23 cellular contexts compared by ENCODE assay signal in genomic region chr2:77479895-77480294, GRCh38. TPM values are rescaled to one million over a fixed set of nuclear protein-coding genes. Genes with fewer than 3 reads are reported as not detected.
A peak's percentile ranks its signal among the peaks of the same experiment; 100 is the strongest.
DNase-seq lines count a peak whose midpoint lies in the region; ATAC-seq, FAIRE-seq and TF ChIP-seq lines count a peak whose summit lies in the region.
"Had no signal": no experiment of that assay in that cellular context is flagged by ENCODE, and none has a peak within 500 bp of the region (broad histone marks: within the 10 kb centered on the region; RNA-seq: fewer than 3 reads in every experiment).

No MANE protein-coding gene starts in this region.

- H3K79me1 ChIP-seq in mesenchymal stem cell (replicated peaks; ENCODE audit: low read length, poor library complexity, severe bottlenecking), result no peaks in the 10 kb centered on the region

- H2BK15ac ChIP-seq in mesenchymal stem cell (ENCODE audit: low read depth, poor library complexity, severe bottlenecking), result no peak overlapping the region

- no peak overlapping the region for H3K27ac ChIP-seq in mesenchymal stem cell (ENCODE audit: low read length, poor library complexity, severe bottlenecking)
- H3K27ac ChIP-seq: HL-60 had no signal

- H3K14ac ChIP-seq in mesenchymal stem cell (ENCODE audit: low read length in 2 of 2), result no peak overlapping the region

- no peak overlapping the region for H4K8ac ChIP-seq in mesenchymal stem cell (ENCODE audit: low read length)

- H2BK120ac ChIP-seq in mesenchymal stem cell (ENCODE audit: low read depth, low read length), result no peak overlapping the region

- DNase-seq in HK-2 (ENCODE audit: unreplicated experiment) (peak; percentile 11), astrocyte of the spinal cord (ENCODE audit: low read depth, low spot score) (peak; percentile 43), mesenchymal stem cell (peak; percentile 63), urothelium cell line (ENCODE audit: low spot score) (peak; percentile 15), GM19240 (ENCODE audit: insufficient read length, low spot score) (no peak), NCI-H510A (lab: John Stamatoyannopoulos, UW) (no peak)
- DNase-seq: CD4-positive, alpha-beta memory T cell; DND-41; GDM1; HFFc6; NCI-H1105 treated with DMSO at 0.1 percent for 48 hours; NCI-H1694 treated with DMSO at 0.1 percent for 48 hours; NCI-H2107; NCI-H2227 treated with DMSO at 0.1 percent for 48 hours; NCI-H526 treated with DMSO at 0.1 percent for 48 hours; NK-92 treated with Interleukin-12 subunit alpha and Interleukin-12 subunit beta, amount 100 ng/mL, for 24 hours; SHP77 had no signal

- ATAC-seq in HG03280 (IDR thresholded peaks at IDR 0.05; ENCODE audit: unreplicated experiment), result no peak
- ATAC-seq: GM12878 had no signal

- no peak overlapping the region for H2AFZ ChIP-seq in mesenchymal stem cell (ENCODE audit: low read depth, low read length)

- FAIRE-seq in urothelium cell line (lab: Jason Lieb, UNC), result no peak
- FAIRE-seq: GM12878, GM18507, H54 had no signal

- no peak overlapping the region for H3K4ac ChIP-seq in mesenchymal stem cell (ENCODE audit: low read depth in 1 of 2, low read length in 2 of 2)

- no peak overlapping the region for H3K9ac ChIP-seq in mesenchymal stem cell (ENCODE audit: low read length)

- H3K36me3 ChIP-seq in mesenchymal stem cell (ENCODE audit: control insufficient read depth in 1 of 2, insufficient read depth in 2 of 2, low read depth in 1 of 2, low read length in 2 of 2), result no peaks in the 10 kb centered on the region

- H3K4me2 ChIP-seq in mesenchymal stem cell (ENCODE audit: low read length, poor library complexity, severe bottlenecking), result no peak overlapping the region

- H2BK12ac ChIP-seq in mesenchymal stem cell (ENCODE audit: low read length in 2 of 2), result no peak overlapping the region

- no peaks in the 10 kb centered on the region for H3K27me3 ChIP-seq in mesenchymal stem cell (ENCODE audit: control insufficient read depth in 1 of 2, insufficient read depth in 1 of 2, low read length in 2 of 2)

- no peak overlapping the region for H2AK5ac ChIP-seq in mesenchymal stem cell (ENCODE audit: low read length, severe bottlenecking)

- H2BK5ac ChIP-seq in mesenchymal stem cell (ENCODE audit: low read depth, low read length, poor library complexity, severe bottlenecking), result no peak overlapping the region

- in situ Hi-C loops in astrocyte of the spinal cord (cut with HindIII; ENCODE audit: low sequenced_read_pairs), result no loop called here

- peak overlapping the region in 1 of 2 experiments; percentile 9 for H3K18ac ChIP-seq in mesenchymal stem cell (ENCODE audit: low read depth in 1 of 2, low read length in 2 of 2)

- H4K91ac ChIP-seq in mesenchymal stem cell (ENCODE audit: low read length), result no peak overlapping the region

- no peak for TF ChIP-seq CTCF in astrocyte of the spinal cord (IDR thresholded peaks at IDR 0.05; ENCODE audit: low read depth, low read length)

- WGBS in mesenchymal stem cell, result no CpG with 5 or more reads among the region's 3 CpGs

- no peak overlapping the region for H3K23ac ChIP-seq in mesenchymal stem cell (ENCODE audit: low read length in 2 of 2)

- H3K9me3 ChIP-seq in mesenchymal stem cell (ENCODE audit: control insufficient read depth, low read length), result no peaks in the 10 kb centered on the region

- no peaks in the 10 kb centered on the region for H3K4me1 ChIP-seq in mesenchymal stem cell (ENCODE audit: control insufficient read depth, insufficient read depth, low read depth, low read length)

- H3K4me3 ChIP-seq in astrocyte of the spinal cord (ENCODE audit: low read depth, low read length) (no peak overlapping the region), mesenchymal stem cell (ENCODE audit: insufficient read depth in 1 of 2, low read depth in 1 of 2, low read length in 2 of 2) (no peak overlapping the region)
- H3K4me3 ChIP-seq: GM12878 had no signal

RNA-seq across cellular contexts. Expression of gene LRRTM4, which starts 42.3 kb away (rescaled TPM):
- polyA plus RNA-seq in mesenchymal stem cell (2013, experiment 1 of 2), result 0.22 TPM
- 0.16 TPM for polyA plus RNA-seq in mesenchymal stem cell (2013, experiment 2 of 2)
- polyA plus RNA-seq: BJ; CD4-positive, alpha-beta memory T cell had no signal

Comparison
In these comparisons a context has a peak if more than half of its experiments do, and no peak if none do; other contexts are left out.
1. DNase-seq: peak in HK-2 (single experiment), astrocyte of the spinal cord (single experiment), mesenchymal stem cell (single experiment) and urothelium cell line (single experiment); none in GM19240 (single experiment) and NCI-H510A (single experiment).